ENCODE assay signal across 8 cellular contexts in genomic region chr15:48644827-48645557, GRCh38. TPM values are rescaled to one million over a fixed set of nuclear protein-coding genes. Genes with fewer than 3 reads are reported as not detected.
A peak's percentile ranks its signal among the peaks of the same experiment; 100 is the strongest.
DNase-seq lines count a peak whose midpoint lies in the region; ATAC-seq, FAIRE-seq and TF ChIP-seq lines count a peak whose summit lies in the region.

No MANE protein-coding gene starts in this region.

- peaks cover 1 to 15% (median 2%) of the 10 kb centered on the region in 4 experiments; a peak in 5 of 7 replicates for H3K4me1 ChIP-seq in H1 (replicated peaks in 1 of 4; ENCODE audit: control insufficient read depth in 3 of 4, insufficient read depth in 4 of 4, low read length in 3 of 4)

- H3K79me2 ChIP-seq in H1 (ENCODE audit: control insufficient read depth in 1 of 2, insufficient read depth in 2 of 2, low read length in 2 of 2) = no peaks in the 10 kb centered on the region

- TF ChIP-seq EP300 in H1 (IDR thresholded peaks at IDR 0.05; ENCODE audit: borderline replicate concordance in 1 of 2, low read depth in 2 of 2, low read length in 2 of 2) = no peak

- no peak overlapping the region for H3K23ac ChIP-seq in H1 (ENCODE audit: insufficient read length)

- H4K5ac ChIP-seq in H1 (ENCODE audit: insufficient read length, low read depth, low read length) = no peak overlapping the region

- H3K36me3 ChIP-seq in H1 (ENCODE audit: control insufficient read depth in 2 of 4, insufficient read depth in 4 of 4, low read length in 3 of 4) = no peaks in the 10 kb centered on the region

- H3K4me3 ChIP-seq in AG04450 (ENCODE audit: low read depth, low read length) (peak overlapping the region; percentile 90), H1 (ENCODE audit: extremely low read depth in 1 of 4, insufficient read depth in 2 of 4, low read depth in 3 of 4, low read length in 4 of 4) (peak overlapping the region; percentile 29 to 77 (median 56))

- no peak for FAIRE-seq in H1 (lab: Jason Lieb, UNC)

- no peak overlapping the region for H3K18ac ChIP-seq in H1 (ENCODE audit: extremely low read depth, low read length)

- no peak overlapping the region for H2AK5ac ChIP-seq in H1 (ENCODE audit: low read depth, low read length)

- H3K27me3 ChIP-seq in AG04450 (ENCODE audit: control insufficient read depth, insufficient read depth, low read length) = no peaks in the 10 kb centered on the region
- peaks cover 0 to 34% (median 29%) of the 10 kb centered on the region in 4 experiments; a peak in 6 of 7 replicates for H3K27me3 ChIP-seq in H1 (replicated peaks in 1 of 4; ENCODE audit: control insufficient read depth in 3 of 4, extremely low read depth in 1 of 4, insufficient read depth in 3 of 4, low read length in 3 of 4)

- POLR2A ChIA-PET in AG04450 (lab: Yijun Ruan, JAX) = interaction anchor here (0.6 to 1.7 kb wide), 12 partner anchors 15 to 286 kb away, joined by 3 to 6 read pairs (median 4); partner anchors contain the start of gene CEP152
- POLR2A ChIA-PET in H1 (lab: Charles Lee; ENCODE audit: partially characterized antibody) = interaction anchor here (1.4 kb wide), 1 partner anchor 12 kb away, joined by 5 read pairs; no protein-coding TSS in a partner anchor

- ATAC-seq in GM18511 (IDR thresholded peaks at IDR 0.05; ENCODE audit: unreplicated experiment) (peak; percentile 47), HG02870 (IDR thresholded peaks at IDR 0.05; ENCODE audit: unreplicated experiment) (peak; percentile 40)

- H3K9me3 ChIP-seq in AG04450 (ENCODE audit: control insufficient read depth, insufficient read depth, low read length) = no peaks in the 10 kb centered on the region
- no peaks in the 10 kb centered on the region for H3K9me3 ChIP-seq in H1 (ENCODE audit: insufficient read depth in 2 of 2, low read depth in 1 of 2, low read length in 1 of 2)

- H3K4ac ChIP-seq in H1 (replicated peaks; ENCODE audit: insufficient read length, low read depth, low read length) = no peak overlapping the region

- H2BK15ac ChIP-seq in H1 (ENCODE audit: low read length) = no peak overlapping the region

- H2BK5ac ChIP-seq in H1 (ENCODE audit: low read depth, low read length) = no peak overlapping the region

- CTCF ChIA-PET in AG04450 (lab: Charles Lee) = interaction anchor here (0.7 kb wide), 1 partner anchor 1076 kb away, joined by 3 read pairs; no protein-coding TSS in a partner anchor
- CTCF ChIA-PET in H1 (lab: Charles Lee; ENCODE audit: partially characterized antibody) = no interaction called here

- no peak overlapping the region for H3K14ac ChIP-seq in H1 (ENCODE audit: insufficient read length)

- DNase-seq in AG04450 (ENCODE audit: low read depth, low spot score) (no peak), H1 (ENCODE audit: low read depth in 1 of 2, low spot score in 2 of 2) (peak in 1 of 2 experiments; percentile 80), lung microvascular endothelial cell (ENCODE audit: low read depth in 2 of 2) (peak; percentile 78 to 79), SKM-1 treated with dmso at 0.1 percent for 144 hours (lab: John Stamatoyannopoulos, UW; ENCODE audit: unreplicated experiment) (no peak)

- no peak for TF ChIP-seq POLR2A in H1 (IDR thresholded peaks at IDR 0.05; ENCODE audit: control extremely low read depth in 1 of 2, low read depth in 2 of 2, low read length in 2 of 2)

- no peak overlapping the region for H4K91ac ChIP-seq in H1 (replicated peaks; ENCODE audit: insufficient read length, low read length)

- TF ChIP-seq RAD21 in H1 (IDR thresholded peaks at IDR 0.05 in 1 of 2, conservative IDR thresholded peaks at IDR 0.05 in 1 of 2; ENCODE audit: low read depth in 2 of 2, low read length in 2 of 2) = no peak

- no peaks in the 10 kb centered on the region for H3K79me1 ChIP-seq in H1 (ENCODE audit: low read depth, low read length)

- H3K9ac ChIP-seq in H1 (replicated peaks in 1 of 4; ENCODE audit: extremely low read depth in 1 of 4, low read depth in 3 of 4, low read length in 3 of 4) = peak overlapping the region in 2 of 4 experiments; percentile 26 to 64; a peak in 4 of 7 replicates

- peak overlapping the region; percentile 64; the same call in 1 of the 2 replicates for H4K8ac ChIP-seq in H1 (ENCODE audit: extremely low read depth, insufficient read depth, low read length)

- no peak overlapping the region for H2BK120ac ChIP-seq in H1 (replicated peaks; ENCODE audit: low read depth, low read length)

- peaks cover 0 to 2% of the 10 kb centered on the region in 2 experiments for H4K20me1 ChIP-seq in H1 (replicated peaks in 1 of 2; ENCODE audit: control insufficient read depth in 1 of 2, insufficient read depth in 2 of 2, low read length in 2 of 2)

- H2AFZ ChIP-seq in H1 (ENCODE audit: low read length) = peak overlapping the region; percentile 26; the same call in 1 of the 2 replicates

- H3K23me2 ChIP-seq in H1 (ENCODE audit: low read depth, low read length) = peaks cover 19% of the 10 kb centered on the region; the same call in 1 of the 2 replicates

- H3K56ac ChIP-seq in H1 (replicated peaks; ENCODE audit: insufficient read length, low read depth, low read length) = no peak overlapping the region

- H2BK20ac ChIP-seq in H1 (ENCODE audit: low read length) = no peak overlapping the region

- H3K27ac ChIP-seq in AG04450 (ENCODE audit: low read depth, low read length) (peak overlapping the region; percentile 69), H1 (ENCODE audit: low read depth, low read length) (no peak overlapping the region), temporal lobe (ENCODE audit: low read depth, low read length) (peak overlapping the region; percentile 82)

- H3K4me2 ChIP-seq in H1 (ENCODE audit: insufficient read depth in 1 of 2, low read depth in 2 of 2, low read length in 2 of 2) = peak overlapping the region; percentile 84 to 97

- TF ChIP-seq CTCF in AG04450 (IDR thresholded peaks at IDR 0.05; ENCODE audit: low read depth, low read length) (no peak), H1 (IDR thresholded peaks at IDR 0.05; ENCODE audit: control extremely low read depth in 1 of 3, insufficient read depth in 1 of 3, low read depth in 1 of 3, low read length in 3 of 3) (no peak)

- H2BK12ac ChIP-seq in H1 (ENCODE audit: low read depth, low read length) = no peak overlapping the region

- WGBS in H1 (ENCODE audit: extremely low coverage in 1 of 2, insufficient coverage in 1 of 2, insufficient read length in 1 of 2, insufficient replicate concordance in 2 of 2, low coverage in 1 of 2, low lambda C conversion rate in 2 of 2, missing lambda C conversion rate in 1 of 2), 2 experiments = 2% methylated on average over 64 of the region's 79 CpGs; no CpG with 5 or more reads in 1 of the 2 experiments

TF ChIP-seq in PFSK-1, 5 proteins besides CTCF, POLR2A, EP300 and RAD21:
- no peak for TF ChIP-seq TAF1 (IDR thresholded peaks at IDR 0.05; ENCODE audit: borderline replicate concordance, insufficient read depth, low read length)
- no peak; the same call in 1 of the 2 replicates for TF ChIP-seq SIN3A (IDR thresholded peaks at IDR 0.05; ENCODE audit: borderline replicate concordance, insufficient read depth, low read length)
- peak; percentile 57 for TF ChIP-seq FOXP2 (optimal IDR thresholded peaks at IDR 0.05; ENCODE audit: borderline replicate concordance, extremely low read depth, extremely low read length, insufficient read depth)
- TF ChIP-seq POLR2AphosphoS5 (IDR thresholded peaks at IDR 0.05; ENCODE audit: low read depth, low read length) = no peak

TF ChIP-seq in H1, 55 proteins besides CTCF, POLR2A, EP300 and RAD21:
- TF ChIP-seq HDAC2 (IDR thresholded peaks at IDR 0.05; ENCODE audit: borderline replicate concordance in 1 of 2, low read depth in 2 of 2, low read length in 2 of 2) (peak in 1 of 2 experiments; percentile 43; a peak in 1 of 4 replicates), EZH2 (IDR thresholded peaks at IDR 0.05; ENCODE audit: low read depth, low read length, severe bottlenecking) (peak; percentile 64), E2F6 (IDR thresholded peaks at IDR 0.05) (0 out of 2 replicates have a peak, but pooled peaks have one; percentile 29), KDM4A (IDR thresholded peaks at IDR 0.05; ENCODE audit: low read depth, low read length, severe bottlenecking) (peak; percentile 85), ATF3 (IDR thresholded peaks at IDR 0.05; ENCODE audit: insufficient read depth, low read depth, low read length) (no peak), ASH2L (IDR thresholded peaks at IDR 0.05; ENCODE audit: low read length) (peak; percentile 25), SIN3A (conservative IDR thresholded peaks at IDR 0.05 in 1 of 2, IDR thresholded peaks at IDR 0.05 in 1 of 2; ENCODE audit: low read depth in 1 of 2, low read length in 2 of 2) (peak in 1 of 2 experiments; percentile 59; a peak in 1 of 4 replicates), TAF1 (IDR thresholded peaks at IDR 0.05; ENCODE audit: low read depth, low read length) (peak; percentile 13; the same call in 1 of the 2 replicates), NRF1 (IDR thresholded peaks at IDR 0.05; ENCODE audit: low read depth, low read length) (no peak), SUZ12 (IDR thresholded peaks at IDR 0.05; ENCODE audit: low read length) (peak; percentile 70), POLR2AphosphoS5 (IDR thresholded peaks at IDR 0.05; ENCODE audit: low read depth, low read length) (no peak), RBBP5 (IDR thresholded peaks at IDR 0.05; ENCODE audit: borderline replicate concordance, low read depth, low read length) (no peak; the same call in 1 of the 2 replicates)

RNA-seq across cellular contexts. Expression of gene FBN1, which starts 0.5 kb away (rescaled TPM):
- polyA plus RNA-seq in AG04450 (2011; rRNA removed) = 424 and 530 TPM in 2 replicates
- polyA minus RNA-seq in AG04450 (2011; rRNA and poly(A)+ RNA removed) = 904 and 984 TPM in 2 replicates
- polyA plus RNA-seq in PFSK-1 (2012; ENCODE audit: insufficient read length, low read depth) = 106 TPM
- 3.3 and 4.0 TPM in 2 replicates for total RNA-seq in H1 (2021; fragmentation: NEBNext Ultra II Directional; extraction: Animal tissue kit (Norgen Biotek cat#: 25700))
- 2.2 and 3.0 TPM in 2 replicates for polyA plus RNA-seq in H1 (2011; rRNA removed)
- polyA plus RNA-seq in H1 (2011; cell fraction: cytosol; rRNA removed) = 4.0 TPM
- 8.1 TPM for polyA plus RNA-seq in H1 (2011; cell fraction: nucleus; rRNA removed)
- 3.5 to 6.0 TPM (median 5.0 TPM) in 4 replicates for polyA plus RNA-seq in H1 (2012, experiment 1 of 2)
- polyA plus RNA-seq in H1 (2012, experiment 2 of 2) = 0.16 TPM
- 2.7 TPM for polyA plus RNA-seq in H1 (2013, experiment 1 of 2)
- polyA plus RNA-seq in H1 (2013, experiment 2 of 2) = 2.0 TPM
- 9.8 and 14.5 TPM in 2 replicates for polyA minus RNA-seq in H1 (2011; rRNA and poly(A)+ RNA removed)
- 3.2 TPM for polyA minus RNA-seq in H1 (2011; cell fraction: cytosol; rRNA and poly(A)+ RNA removed)
- 8.3 TPM for polyA minus RNA-seq in H1 (2011; cell fraction: nucleus; rRNA and poly(A)+ RNA removed)
- 69.0 and 97.0 TPM in 2 replicates for total RNA-seq in lung microvascular endothelial cell
- 20.9 TPM for total RNA-seq in temporal lobe

Comparison
In these comparisons a context has a peak if more than half of its experiments do, and no peak if none do; other contexts are left out.
1. DNase-seq: peak in lung microvascular endothelial cell (2 of 2); none in AG04450 (single experiment) and SKM-1 treated with dmso at 0.1 percent for 144 hours (single experiment).